Comparison of ENCODE assay signal across 11 cellular contexts in genomic region chr6:55047433-55048044, GRCh38.
DNase-seq lines count a peak whose midpoint lies in the region; ATAC-seq and TF ChIP-seq lines count a peak whose summit lies in the region.
"Had no signal": no experiment of that assay in that cellular context is flagged by ENCODE, and none has a peak within 500 bp of the region (broad histone marks: within the 10 kb centered on the region; RNA-seq: fewer than 3 reads in every experiment).

No MANE protein-coding gene starts in this region.

- H3K27me3 ChIP-seq in heart right ventricle (no peaks in the 10 kb centered on the region), upper lobe of right lung (no peaks in the 10 kb centered on the region), body of pancreas (no peaks in the 10 kb centered on the region)

- H3K9me3 ChIP-seq in heart right ventricle (peaks cover 0 to 5% (median 0%) of the 10 kb centered on the region in 11 donors), T-helper 17 cell (ENCODE audit: control insufficient read depth, low read length, poor library complexity, severe bottlenecking) (peaks cover 2% of the 10 kb centered on the region), upper lobe of right lung (no peaks in the 10 kb centered on the region), body of pancreas (no peaks in the 10 kb centered on the region)

- 61 to 66% methylated on average over 2 of the region's 2 CpGs for WGBS in heart right ventricle, 2 donors
- 63 to 86% methylated on average over 2 of the region's 2 CpGs for WGBS in body of pancreas, 2 donors

- H3K27me3 Mint-ChIP-seq in T-helper 17 cell, result no peaks in the 10 kb centered on the region

- H3K36me3 ChIP-seq in heart right ventricle (no peaks in the 10 kb centered on the region), upper lobe of right lung (no peaks in the 10 kb centered on the region), body of pancreas (replicated peaks in 1 of 2; ENCODE audit: insufficient read depth in 1 of 2, low read depth in 2 of 2) (no peaks in the 10 kb centered on the region)

- no peaks in the 10 kb centered on the region for H3K36me3 Mint-ChIP-seq in T-helper 17 cell (ENCODE audit: low read depth)

- H3K4me3 Mint-ChIP-seq in T-helper 17 cell, result no peak overlapping the region

- ATAC-seq in left ventricle myocardium superior (peak; percentile 28), heart right ventricle (no peak), T-helper 17 cell (peak; percentile 23), upper lobe of right lung (peak; percentile 65), body of pancreas (no peak), HG03175 (IDR thresholded peaks at IDR 0.05; ENCODE audit: unreplicated experiment) (no peak)

- intact Hi-C loops in left ventricle myocardium superior (cut with micrococcal nuclease) (no loop called here), heart right ventricle (cut with DNase I) (no loop called here), upper lobe of right lung (cut with DNase I) (no loop called here), body of pancreas (cut with DNase I) (no loop called here)

- TF ChIP-seq CTCF in heart right ventricle (IDR thresholded peaks at IDR 0.05) (no peak), upper lobe of right lung (IDR thresholded peaks at IDR 0.05) (no peak), body of pancreas (IDR thresholded peaks at IDR 0.05) (no peak)

- TF ChIP-seq POLR2A in body of pancreas (IDR thresholded peaks at IDR 0.05), result no peak

- H3K4me1 ChIP-seq in heart right ventricle (peaks cover 0 to 19% (median 9%) of the 10 kb centered on the region in 9 donors), upper lobe of right lung (no peaks in the 10 kb centered on the region), body of pancreas (peaks cover 7% of the 10 kb centered on the region)

- H3K4me3 ChIP-seq in heart right ventricle (no peak overlapping the region), upper lobe of right lung (no peak overlapping the region), body of pancreas (no peak overlapping the region)

- H3K27ac ChIP-seq in heart right ventricle (no peak overlapping the region), upper lobe of right lung (no peak overlapping the region), body of pancreas (no peak overlapping the region)

- no peaks in the 10 kb centered on the region for H3K4me1 Mint-ChIP-seq in T-helper 17 cell

- DNase-seq in left ventricle myocardium superior (no peak), heart right ventricle (no peak), KG1 (lab: John Stamatoyannopoulos, UW) (peak; percentile 71), T-helper 17 cell (no peak), upper lobe of right lung (no peak), body of pancreas (no peak), NCI-H2227 (lab: John Stamatoyannopoulos, UW; ENCODE audit: unreplicated experiment) (no peak)
- DNase-seq: NCI-H345; stimulated activated CD4-positive, alpha-beta T cell treated with anti-CD3 and anti-CD28 coated beads, Interleukin-2, amount 100 ng/mL, for 48 hours; stimulated activated naive CD4-positive, alpha-beta T cell had no signal

- no peak overlapping the region for H3K27ac Mint-ChIP-seq in T-helper 17 cell

Comparison
In these comparisons a context has a peak if more than half of its experiments do, and no peak if none do; other contexts are left out.
1. ATAC-seq: peak in left ventricle myocardium superior (single experiment), T-helper 17 cell (single experiment) and upper lobe of right lung (single experiment); none in heart right ventricle (0 of 8), body of pancreas (single experiment) and HG03175 (single experiment).